ENCODE assay signal across 1 cellular context in the genomic region with DNA sequence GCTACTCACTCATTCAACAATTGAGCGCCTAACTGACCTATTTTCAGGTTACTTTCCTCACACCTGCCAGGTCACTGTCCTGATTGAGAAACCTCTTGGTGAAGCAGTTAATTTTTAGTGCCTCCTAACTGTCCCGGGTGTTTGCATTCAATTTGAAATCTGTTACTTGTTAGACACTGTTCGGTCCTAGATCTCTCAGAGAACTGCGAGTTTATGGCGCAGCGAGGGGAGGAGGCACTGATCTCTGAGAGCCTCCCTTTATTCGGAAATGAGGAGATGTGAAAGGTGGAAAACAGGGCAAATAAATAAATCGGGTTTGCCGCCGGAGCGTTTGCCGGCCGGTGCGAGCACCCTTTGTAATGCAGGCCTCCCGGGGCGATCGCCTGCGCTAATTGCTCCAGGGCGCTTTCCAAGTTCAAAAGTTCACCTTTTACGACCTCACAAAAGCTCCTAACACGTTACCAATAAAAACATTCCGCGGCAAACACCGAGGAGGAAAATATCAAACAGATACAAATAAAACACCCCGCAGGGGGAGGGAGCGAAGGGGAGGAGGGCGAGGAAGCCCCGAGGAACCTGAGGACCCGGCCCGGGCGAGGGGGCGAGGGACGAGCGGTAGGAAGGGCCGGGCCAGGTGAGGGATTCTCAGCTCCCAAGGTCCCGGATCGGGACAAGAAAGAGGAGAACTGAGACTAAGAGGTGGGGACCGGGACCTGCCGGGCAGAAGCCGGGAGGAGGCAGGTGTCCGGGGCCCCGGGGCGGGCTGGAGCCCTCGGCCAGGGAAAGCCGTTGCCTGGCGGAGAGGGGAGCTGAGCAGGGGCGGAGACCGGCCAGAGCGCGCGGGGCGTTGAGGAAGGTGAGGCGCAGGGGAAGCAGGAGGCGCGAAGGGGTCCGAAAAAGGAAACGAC.
TF ChIP-seq lines count a peak whose summit lies in the region.

No MANE protein-coding gene starts in this region.

TF ChIP-seq in HepG2, 621 proteins besides CTCF, POLR2A, EP300 and RAD21 (continued from another document):
- TF ChIP-seq, protein P1, sequence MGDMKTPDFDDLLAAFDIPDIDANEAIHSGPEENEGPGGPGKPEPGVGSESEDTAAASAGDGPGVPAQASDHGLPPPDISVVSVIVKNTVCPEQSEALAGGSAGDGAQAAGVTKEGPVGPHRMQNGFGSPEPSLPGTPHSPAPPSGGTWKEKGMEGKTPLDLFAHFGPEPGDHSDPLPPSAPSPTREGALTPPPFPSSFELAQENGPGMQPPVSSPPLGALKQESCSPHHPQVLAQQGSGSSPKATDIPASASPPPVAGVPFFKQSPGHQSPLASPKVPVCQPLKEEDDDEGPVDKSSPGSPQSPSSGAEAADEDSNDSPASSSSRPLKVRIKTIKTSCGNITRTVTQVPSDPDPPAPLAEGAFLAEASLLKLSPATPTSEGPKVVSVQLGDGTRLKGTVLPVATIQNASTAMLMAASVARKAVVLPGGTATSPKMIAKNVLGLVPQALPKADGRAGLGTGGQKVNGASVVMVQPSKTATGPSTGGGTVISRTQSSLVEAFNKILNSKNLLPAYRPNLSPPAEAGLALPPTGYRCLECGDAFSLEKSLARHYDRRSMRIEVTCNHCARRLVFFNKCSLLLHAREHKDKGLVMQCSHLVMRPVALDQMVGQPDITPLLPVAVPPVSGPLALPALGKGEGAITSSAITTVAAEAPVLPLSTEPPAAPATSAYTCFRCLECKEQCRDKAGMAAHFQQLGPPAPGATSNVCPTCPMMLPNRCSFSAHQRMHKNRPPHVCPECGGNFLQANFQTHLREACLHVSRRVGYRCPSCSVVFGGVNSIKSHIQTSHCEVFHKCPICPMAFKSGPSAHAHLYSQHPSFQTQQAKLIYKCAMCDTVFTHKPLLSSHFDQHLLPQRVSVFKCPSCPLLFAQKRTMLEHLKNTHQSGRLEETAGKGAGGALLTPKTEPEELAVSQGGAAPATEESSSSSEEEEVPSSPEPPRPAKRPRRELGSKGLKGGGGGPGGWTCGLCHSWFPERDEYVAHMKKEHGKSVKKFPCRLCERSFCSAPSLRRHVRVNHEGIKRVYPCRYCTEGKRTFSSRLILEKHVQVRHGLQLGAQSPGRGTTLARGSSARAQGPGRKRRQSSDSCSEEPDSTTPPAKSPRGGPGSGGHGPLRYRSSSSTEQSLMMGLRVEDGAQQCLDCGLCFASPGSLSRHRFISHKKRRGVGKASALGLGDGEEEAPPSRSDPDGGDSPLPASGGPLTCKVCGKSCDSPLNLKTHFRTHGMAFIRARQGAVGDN (CRISPR knock-in tag; IDR thresholded peaks at IDR 0.05), result peak; percentile 57
- TF ChIP-seq ZNF674 (CRISPR knock-in tag; IDR thresholded peaks at IDR 0.05; ENCODE audit: low read depth) (no peak), ZNF616 (CRISPR knock-in tag; IDR thresholded peaks at IDR 0.05; ENCODE audit: low read depth) (no peak), ZNF501 (CRISPR knock-in tag; IDR thresholded peaks at IDR 0.05) (peak; percentile 67), KMT2B (CRISPR knock-in tag; IDR thresholded peaks at IDR 0.05) (peak; percentile 69; the same call in 1 of the 2 replicates), SIN3A (IDR thresholded peaks at IDR 0.05; ENCODE audit: borderline replicate concordance, low read depth, low read length) (no peak), ZNF780A (CRISPR knock-in tag; IDR thresholded peaks at IDR 0.05) (no peak), HNRNPK (IDR thresholded peaks at IDR 0.05; ENCODE audit: low read depth, low read length, poor library complexity, severe bottlenecking) (peak; percentile 15), TBX2 (CRISPR knock-in tag; IDR thresholded peaks at IDR 0.05; ENCODE audit: borderline replicate concordance) (peak; percentile 65; the same call in 1 of the 2 replicates), KDM5B (CRISPR knock-in tag; IDR thresholded peaks at IDR 0.05; ENCODE audit: borderline replicate concordance) (no peak), RORA (CRISPR knock-in tag; IDR thresholded peaks at IDR 0.05) (no peak), KMT2A (CRISPR knock-in tag; IDR thresholded peaks at IDR 0.05) (peak; percentile 87), ATF7 (IDR thresholded peaks at IDR 0.05) (no peak), ATF7 (CRISPR knock-in tag; IDR thresholded peaks at IDR 0.05) (no peak), ZFX (CRISPR knock-in tag; IDR thresholded peaks at IDR 0.05; ENCODE audit: low read depth) (peak; percentile 44; the same call in 1 of the 2 replicates), AKAP8 (CRISPR knock-in tag; IDR thresholded peaks at IDR 0.05) (no peak), ETV5 (CRISPR knock-in tag; IDR thresholded peaks at IDR 0.05; ENCODE audit: borderline replicate concordance) (no peak), ZSCAN31 (CRISPR knock-in tag; IDR thresholded peaks at IDR 0.05; ENCODE audit: low read depth) (0 out of 2 replicates have a peak, but pooled peaks have one; percentile 30), CREM (IDR thresholded peaks at IDR 0.05) (no peak), CREM (CRISPR knock-in tag; IDR thresholded peaks at IDR 0.05) (no peak), SP2 (CRISPR knock-in tag; IDR thresholded peaks at IDR 0.05) (no peak)
- TF ChIP-seq, protein P2, sequence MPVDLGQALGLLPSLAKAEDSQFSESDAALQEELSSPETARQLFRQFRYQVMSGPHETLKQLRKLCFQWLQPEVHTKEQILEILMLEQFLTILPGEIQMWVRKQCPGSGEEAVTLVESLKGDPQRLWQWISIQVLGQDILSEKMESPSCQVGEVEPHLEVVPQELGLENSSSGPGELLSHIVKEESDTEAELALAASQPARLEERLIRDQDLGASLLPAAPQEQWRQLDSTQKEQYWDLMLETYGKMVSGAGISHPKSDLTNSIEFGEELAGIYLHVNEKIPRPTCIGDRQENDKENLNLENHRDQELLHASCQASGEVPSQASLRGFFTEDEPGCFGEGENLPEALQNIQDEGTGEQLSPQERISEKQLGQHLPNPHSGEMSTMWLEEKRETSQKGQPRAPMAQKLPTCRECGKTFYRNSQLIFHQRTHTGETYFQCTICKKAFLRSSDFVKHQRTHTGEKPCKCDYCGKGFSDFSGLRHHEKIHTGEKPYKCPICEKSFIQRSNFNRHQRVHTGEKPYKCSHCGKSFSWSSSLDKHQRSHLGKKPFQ (CRISPR knock-in tag; IDR thresholded peaks at IDR 0.05; ENCODE audit: insufficient replicate concordance), result peak; percentile 36
- TF ChIP-seq, protein P3, sequence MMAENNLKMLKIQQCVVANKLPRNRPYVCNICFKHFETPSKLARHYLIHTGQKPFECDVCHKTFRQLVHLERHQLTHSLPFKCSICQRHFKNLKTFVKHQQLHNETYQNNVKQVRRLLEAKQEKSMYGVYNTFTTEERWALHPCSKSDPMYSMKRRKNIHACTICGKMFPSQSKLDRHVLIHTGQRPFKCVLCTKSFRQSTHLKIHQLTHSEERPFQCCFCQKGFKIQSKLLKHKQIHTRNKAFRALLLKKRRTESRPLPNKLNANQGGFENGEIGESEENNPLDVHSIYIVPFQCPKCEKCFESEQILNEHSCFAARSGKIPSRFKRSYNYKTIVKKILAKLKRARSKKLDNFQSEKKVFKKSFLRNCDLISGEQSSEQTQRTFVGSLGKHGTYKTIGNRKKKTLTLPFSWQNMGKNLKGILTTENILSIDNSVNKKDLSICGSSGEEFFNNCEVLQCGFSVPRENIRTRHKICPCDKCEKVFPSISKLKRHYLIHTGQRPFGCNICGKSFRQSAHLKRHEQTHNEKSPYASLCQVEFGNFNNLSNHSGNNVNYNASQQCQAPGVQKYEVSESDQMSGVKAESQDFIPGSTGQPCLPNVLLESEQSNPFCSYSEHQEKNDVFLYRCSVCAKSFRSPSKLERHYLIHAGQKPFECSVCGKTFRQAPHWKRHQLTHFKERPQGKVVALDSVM (CRISPR knock-in tag; IDR thresholded peaks at IDR 0.05), result no peak
- TF ChIP-seq, protein P4, sequence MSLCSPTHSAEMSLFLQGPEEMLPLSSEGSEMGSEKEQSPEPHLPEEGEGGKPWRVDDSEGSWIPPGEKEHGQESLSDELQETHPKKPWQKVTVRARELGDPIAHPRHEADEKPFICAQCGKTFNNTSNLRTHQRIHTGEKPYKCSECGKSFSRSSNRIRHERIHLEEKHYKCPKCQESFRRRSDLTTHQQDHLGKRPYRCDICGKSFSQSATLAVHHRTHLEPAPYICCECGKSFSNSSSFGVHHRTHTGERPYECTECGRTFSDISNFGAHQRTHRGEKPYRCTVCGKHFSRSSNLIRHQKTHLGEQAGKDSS (CRISPR knock-in tag; IDR thresholded peaks at IDR 0.05; ENCODE audit: borderline replicate concordance, low read depth), result 0 out of 2 replicates have a peak, but pooled peaks have one; percentile 7
- TF ChIP-seq, protein P5, sequence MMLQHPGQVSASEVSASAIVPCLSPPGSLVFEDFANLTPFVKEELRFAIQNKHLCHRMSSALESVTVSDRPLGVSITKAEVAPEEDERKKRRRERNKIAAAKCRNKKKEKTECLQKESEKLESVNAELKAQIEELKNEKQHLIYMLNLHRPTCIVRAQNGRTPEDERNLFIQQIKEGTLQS (CRISPR knock-in tag; IDR thresholded peaks at IDR 0.05), result no peak
- TF ChIP-seq, protein P6, sequence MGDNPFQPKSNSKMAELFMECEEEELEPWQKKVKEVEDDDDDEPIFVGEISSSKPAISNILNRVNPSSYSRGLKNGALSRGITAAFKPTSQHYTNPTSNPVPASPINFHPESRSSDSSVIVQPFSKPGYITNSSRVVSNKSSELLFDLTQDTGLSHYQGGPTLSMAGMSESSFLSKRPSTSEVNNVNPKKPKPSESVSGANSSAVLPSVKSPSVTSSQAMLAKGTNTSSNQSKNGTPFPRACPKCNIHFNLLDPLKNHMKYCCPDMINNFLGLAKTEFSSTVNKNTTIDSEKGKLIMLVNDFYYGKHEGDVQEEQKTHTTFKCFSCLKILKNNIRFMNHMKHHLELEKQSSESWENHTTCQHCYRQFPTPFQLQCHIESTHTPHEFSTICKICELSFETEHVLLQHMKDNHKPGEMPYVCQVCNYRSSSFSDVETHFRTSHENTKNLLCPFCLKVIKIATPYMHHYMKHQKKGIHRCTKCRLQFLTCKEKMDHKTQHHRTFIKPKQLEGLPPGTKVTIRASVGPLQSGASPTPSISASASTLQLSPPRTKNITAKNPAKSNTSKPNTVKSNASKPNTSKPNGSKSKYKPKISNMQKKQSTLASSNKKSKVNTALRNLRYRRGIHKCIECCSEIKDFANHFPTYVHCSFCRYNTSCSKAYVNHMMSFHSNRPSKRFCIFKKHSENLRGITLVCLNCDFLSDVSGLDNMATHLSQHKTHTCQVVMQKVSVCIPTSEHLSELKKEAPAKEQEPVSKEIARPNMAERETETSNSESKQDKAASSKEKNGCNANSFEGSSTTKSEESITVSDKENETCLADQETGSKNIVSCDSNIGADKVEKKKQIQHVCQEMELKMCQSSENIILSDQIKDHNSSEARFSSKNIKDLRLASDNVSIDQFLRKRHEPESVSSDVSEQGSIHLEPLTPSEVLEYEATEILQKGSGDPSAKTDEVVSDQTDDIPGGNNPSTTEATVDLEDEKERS (CRISPR knock-in tag; IDR thresholded peaks at IDR 0.05), result 0 out of 2 replicates have a peak, but pooled peaks have one; percentile 43
- TF ChIP-seq, protein P7, sequence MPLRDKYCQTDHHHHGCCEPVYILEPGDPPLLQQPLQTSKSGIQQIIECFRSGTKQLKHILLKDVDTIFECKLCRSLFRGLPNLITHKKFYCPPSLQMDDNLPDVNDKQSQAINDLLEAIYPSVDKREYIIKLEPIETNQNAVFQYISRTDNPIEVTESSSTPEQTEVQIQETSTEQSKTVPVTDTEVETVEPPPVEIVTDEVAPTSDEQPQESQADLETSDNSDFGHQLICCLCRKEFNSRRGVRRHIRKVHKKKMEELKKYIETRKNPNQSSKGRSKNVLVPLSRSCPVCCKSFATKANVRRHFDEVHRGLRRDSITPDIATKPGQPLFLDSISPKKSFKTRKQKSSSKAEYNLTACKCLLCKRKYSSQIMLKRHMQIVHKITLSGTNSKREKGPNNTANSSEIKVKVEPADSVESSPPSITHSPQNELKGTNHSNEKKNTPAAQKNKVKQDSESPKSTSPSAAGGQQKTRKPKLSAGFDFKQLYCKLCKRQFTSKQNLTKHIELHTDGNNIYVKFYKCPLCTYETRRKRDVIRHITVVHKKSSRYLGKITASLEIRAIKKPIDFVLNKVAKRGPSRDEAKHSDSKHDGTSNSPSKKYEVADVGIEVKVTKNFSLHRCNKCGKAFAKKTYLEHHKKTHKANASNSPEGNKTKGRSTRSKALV (CRISPR knock-in tag; IDR thresholded peaks at IDR 0.05), result peak; percentile 53; the same call in 1 of the 2 replicates
